In genomic region chr19:45645631-45646344, GRCh38 we compare ENCODE assay signal across 8 cellular contexts. TPM values are rescaled to one million over a fixed set of nuclear protein-coding genes. Genes with fewer than 3 reads are reported as not detected.
DNase-seq lines count a peak whose midpoint lies in the region; ATAC-seq, FAIRE-seq and TF ChIP-seq lines count a peak whose summit lies in the region.

No MANE protein-coding gene starts in this region.

- H3K36me3 ChIP-seq in H1 (ENCODE audit: control insufficient read depth in 2 of 4, insufficient read depth in 4 of 4, low read length in 3 of 4) = no peaks in the 10 kb centered on the region

- H3K4me3 Mint-ChIP-seq in activated CD8-positive, alpha-beta memory T cell treated with anti-CD3 and anti-CD28 coated beads, Interleukin-2, amount 10 ng/mL, durations not matched to agents 7 days and 5 days = peak overlapping the region; percentile 78
- H3K4me3 Mint-ChIP-seq in memory B cell = peak overlapping the region; percentile 78

- H3K4me1 Mint-ChIP-seq in activated CD8-positive, alpha-beta memory T cell treated with anti-CD3 and anti-CD28 coated beads, Interleukin-2, amount 10 ng/mL, durations not matched to agents 7 days and 5 days = peaks cover 33% of the 10 kb centered on the region
- peaks cover 34% of the 10 kb centered on the region for H3K4me1 Mint-ChIP-seq in memory B cell

- no peak overlapping the region for H2BK15ac ChIP-seq in H1 (ENCODE audit: low read length)

- TF ChIP-seq POLR2A in H1 (IDR thresholded peaks at IDR 0.05; ENCODE audit: control extremely low read depth in 1 of 2, low read depth in 2 of 2, low read length in 2 of 2) = no peak

- H3K9me3 Mint-ChIP-seq in activated CD8-positive, alpha-beta memory T cell treated with anti-CD3 and anti-CD28 coated beads, Interleukin-2, amount 10 ng/mL, durations not matched to agents 7 days and 5 days (ENCODE audit: low read depth) = no peaks in the 10 kb centered on the region
- H3K9me3 Mint-ChIP-seq in memory B cell = no peaks in the 10 kb centered on the region

- peak; percentile 24; a peak in 2 of 4 replicates for TF ChIP-seq RAD21 in H1 (IDR thresholded peaks at IDR 0.05 in 1 of 2, conservative IDR thresholded peaks at IDR 0.05 in 1 of 2; ENCODE audit: low read depth in 2 of 2, low read length in 2 of 2)

- H2AK5ac ChIP-seq in H1 (ENCODE audit: low read depth, low read length) = no peak overlapping the region

- DNase-seq in ELR (ENCODE audit: low read depth) = peak; percentile 91
- DNase-seq in NCI-H774 (lab: John Stamatoyannopoulos, UW) = peak; percentile 85
- DNase-seq in activated CD8-positive, alpha-beta memory T cell treated with anti-CD3 and anti-CD28 coated beads, Interleukin-2, amount 10 ng/mL, durations not matched to agents 7 days and 5 days = peak; percentile 93
- peak in 1 of 2 experiments; percentile 93 for DNase-seq in H1 (ENCODE audit: low read depth in 1 of 2, low spot score in 2 of 2)
- peak; percentile 63 to 64 for DNase-seq in memory B cell (ENCODE audit: low spot score in 2 of 2)
- peak; percentile 49 for DNase-seq in stimulated activated CD8-positive, alpha-beta memory T cell treated with anti-CD3 and anti-CD28 coated beads, Interleukin-15, amount 100 ng/mL, for 1 hour (ENCODE audit: low read depth)

- no peak overlapping the region for H3K9ac ChIP-seq in H1 (replicated peaks in 1 of 4; ENCODE audit: extremely low read depth in 1 of 4, low read depth in 3 of 4, low read length in 3 of 4)

- CTCF ChIA-PET in activated CD8-positive, alpha-beta memory T cell treated with anti-CD3 and anti-CD28 coated beads, Interleukin-2, amount 10 ng/mL, durations not matched to agents 7 days and 5 days (lab: Charles Lee) = interaction anchor here (0.7 to 2.1 kb wide), 19 partner anchors 8 to 217 kb away, joined by 3 to 10 read pairs (median 4); partner anchors contain the start of gene SNRPD2
- CTCF ChIA-PET in H1 (lab: Charles Lee; ENCODE audit: partially characterized antibody) = interaction anchor here (0.6 to 5.8 kb wide), 10 partner anchors 26 to 207 kb away, joined by 3 to 67 read pairs (median 4); partner anchors contain the start of gene PPM1N

- H3K79me2 ChIP-seq in H1 (ENCODE audit: control insufficient read depth in 1 of 2, insufficient read depth in 2 of 2, low read length in 2 of 2) = no peaks in the 10 kb centered on the region

- no peak overlapping the region for H3K23ac ChIP-seq in H1 (ENCODE audit: insufficient read length)

- H3K27ac Mint-ChIP-seq in activated CD8-positive, alpha-beta memory T cell treated with anti-CD3 and anti-CD28 coated beads, Interleukin-2, amount 10 ng/mL, durations not matched to agents 7 days and 5 days = peak overlapping the region; percentile 79
- no peak overlapping the region for H3K27ac Mint-ChIP-seq in memory B cell

- no peak overlapping the region for H2BK12ac ChIP-seq in H1 (ENCODE audit: low read depth, low read length)

- peak overlapping the region; percentile 38 to 60 (median 48) for H3K4me3 ChIP-seq in H1 (ENCODE audit: extremely low read depth in 1 of 4, insufficient read depth in 2 of 4, low read depth in 3 of 4, low read length in 4 of 4)

- no peak overlapping the region for H2AFZ ChIP-seq in H1 (ENCODE audit: low read length)

- peaks cover 8% of the 10 kb centered on the region; the same call in 1 of the 2 replicates for H3K23me2 ChIP-seq in H1 (ENCODE audit: low read depth, low read length)

- ATAC-seq in HG03066 (IDR thresholded peaks at IDR 0.05; ENCODE audit: low read depth, unreplicated experiment) (peak; percentile 32), memory B cell (ENCODE audit: low read depth) (peak; percentile 40), GM21723 (IDR thresholded peaks at IDR 0.05; ENCODE audit: unreplicated experiment) (no peak)
- peak; percentile 57 for ATAC-seq in activated CD8-positive, alpha-beta memory T cell treated with anti-CD3 and anti-CD28 coated beads, Interleukin-2, amount 10 ng/mL, durations not matched to agents 7 days and 5 days

- H3K4me1 ChIP-seq in H1 (replicated peaks in 1 of 4; ENCODE audit: control insufficient read depth in 3 of 4, insufficient read depth in 4 of 4, low read length in 3 of 4) = peaks cover 6 to 26% (median 16%) of the 10 kb centered on the region in 4 experiments

- H2BK20ac ChIP-seq in H1 (ENCODE audit: low read length) = no peak overlapping the region

- H3K27me3 ChIP-seq in H1 (replicated peaks in 1 of 4; ENCODE audit: control insufficient read depth in 3 of 4, extremely low read depth in 1 of 4, insufficient read depth in 3 of 4, low read length in 3 of 4) = peaks cover 0 to 6% (median 2%) of the 10 kb centered on the region in 4 experiments; a peak in 4 of 7 replicates

- no peak overlapping the region for H3K18ac ChIP-seq in H1 (ENCODE audit: extremely low read depth, low read length)

- H3K36me3 Mint-ChIP-seq in activated CD8-positive, alpha-beta memory T cell treated with anti-CD3 and anti-CD28 coated beads, Interleukin-2, amount 10 ng/mL, durations not matched to agents 7 days and 5 days = peaks cover 3% of the 10 kb centered on the region
- H3K36me3 Mint-ChIP-seq in memory B cell = no peaks in the 10 kb centered on the region

- no peak overlapping the region for H3K27ac ChIP-seq in H1 (ENCODE audit: low read depth, low read length)

- no peak overlapping the region for H3K4ac ChIP-seq in H1 (replicated peaks; ENCODE audit: insufficient read length, low read depth, low read length)

- H4K5ac ChIP-seq in H1 (ENCODE audit: insufficient read length, low read depth, low read length) = no peak overlapping the region

- H2BK5ac ChIP-seq in H1 (ENCODE audit: low read depth, low read length) = no peak overlapping the region

- WGBS in H1 (ENCODE audit: extremely low coverage in 1 of 2, insufficient coverage in 1 of 2, insufficient read length in 1 of 2, insufficient replicate concordance in 2 of 2, low coverage in 1 of 2, low lambda C conversion rate in 2 of 2, missing lambda C conversion rate in 1 of 2), 2 experiments = 3% methylated on average over 26 of the region's 27 CpGs; no CpG with 5 or more reads in 1 of the 2 experiments

- no peak overlapping the region for H4K8ac ChIP-seq in H1 (ENCODE audit: extremely low read depth, insufficient read depth, low read length)

- no peaks in the 10 kb centered on the region for H3K27me3 Mint-ChIP-seq in activated CD8-positive, alpha-beta memory T cell treated with anti-CD3 and anti-CD28 coated beads, Interleukin-2, amount 10 ng/mL, durations not matched to agents 7 days and 5 days
- H3K27me3 Mint-ChIP-seq in memory B cell = peaks cover 8% of the 10 kb centered on the region

- no peak for TF ChIP-seq EP300 in H1 (IDR thresholded peaks at IDR 0.05; ENCODE audit: borderline replicate concordance in 1 of 2, low read depth in 2 of 2, low read length in 2 of 2)

- POLR2A ChIA-PET in H1 (lab: Charles Lee; ENCODE audit: partially characterized antibody) = interaction anchor here (0.6 to 1.8 kb wide), 9 partner anchors 13 to 124 kb away, joined by 3 to 8 read pairs (median 4); partner anchors contain the start of genes GIPR, QPCTL, SIX5 and SNRPD2

- no peak overlapping the region for H3K56ac ChIP-seq in H1 (replicated peaks; ENCODE audit: insufficient read length, low read depth, low read length)

- no peaks in the 10 kb centered on the region; a peak in 1 of 4 replicates for H3K9me3 ChIP-seq in H1 (ENCODE audit: insufficient read depth in 2 of 2, low read depth in 1 of 2, low read length in 1 of 2)

- H3K4me2 ChIP-seq in H1 (ENCODE audit: insufficient read depth in 1 of 2, low read depth in 2 of 2, low read length in 2 of 2) = peak overlapping the region; percentile 43 to 45

- no peak overlapping the region for H2BK120ac ChIP-seq in H1 (replicated peaks; ENCODE audit: low read depth, low read length)

- H4K91ac ChIP-seq in H1 (replicated peaks; ENCODE audit: insufficient read length, low read length) = no peak overlapping the region

- H4K20me1 ChIP-seq in H1 (replicated peaks in 1 of 2; ENCODE audit: control insufficient read depth in 1 of 2, insufficient read depth in 2 of 2, low read length in 2 of 2) = no peaks in the 10 kb centered on the region

- peak; percentile 13 for FAIRE-seq in H1 (lab: Jason Lieb, UNC)

- H3K79me1 ChIP-seq in H1 (ENCODE audit: low read depth, low read length) = no peaks in the 10 kb centered on the region

- H3K14ac ChIP-seq in H1 (ENCODE audit: insufficient read length) = no peak overlapping the region

- TF ChIP-seq CTCF in H1 (IDR thresholded peaks at IDR 0.05; ENCODE audit: control extremely low read depth in 1 of 3, insufficient read depth in 1 of 3, low read depth in 1 of 3, low read length in 3 of 3) = no peak

RNA-seq across cellular contexts. Expression of gene EML2, which starts 6.6 kb away (rescaled TPM):
- total RNA-seq in activated CD8-positive, alpha-beta memory T cell treated with anti-CD3 and anti-CD28 coated beads, Interleukin-2, amount 10 ng/mL, durations not matched to agents 7 days and 5 days = 100 to 1,000 TPM; 122 to 128 TPM
- 28.1 and 28.8 TPM in 2 replicates for total RNA-seq in H1 (2021; fragmentation: NEBNext Ultra II Directional; extraction: Animal tissue kit (Norgen Biotek cat#: 25700))
- 29.4 and 45.4 TPM in 2 replicates for polyA plus RNA-seq in H1 (2011; rRNA removed)
- polyA plus RNA-seq in H1 (2011; cell fraction: cytosol; rRNA removed) = 41.5 TPM
- polyA plus RNA-seq in H1 (2011; cell fraction: nucleus; rRNA removed) = 135 TPM
- polyA plus RNA-seq in H1 (2012, experiment 1 of 2) = 36.7 to 46.1 TPM (median 43.1 TPM) in 4 replicates
- 23.6 TPM for polyA plus RNA-seq in H1 (2012, experiment 2 of 2)
- 14.5 TPM for polyA plus RNA-seq in H1 (2013, experiment 1 of 2)
- 13.1 TPM for polyA plus RNA-seq in H1 (2013, experiment 2 of 2)
- polyA minus RNA-seq in H1 (2011; rRNA and poly(A)+ RNA removed) = 31.1 and 51.6 TPM in 2 replicates
- polyA minus RNA-seq in H1 (2011; cell fraction: cytosol; rRNA and poly(A)+ RNA removed) = 33.6 TPM
- polyA minus RNA-seq in H1 (2011; cell fraction: nucleus; rRNA and poly(A)+ RNA removed) = 36.1 TPM

RNA-seq across cellular contexts. Expression of gene GIPR, which starts 22.2 kb away (rescaled TPM):
- 10 to 100 TPM; 12.1 to 14.7 TPM for total RNA-seq in activated CD8-positive, alpha-beta memory T cell treated with anti-CD3 and anti-CD28 coated beads, Interleukin-2, amount 10 ng/mL, durations not matched to agents 7 days and 5 days
- total RNA-seq in H1 (2021; fragmentation: NEBNext Ultra II Directional; extraction: Animal tissue kit (Norgen Biotek cat#: 25700)) = 0.54 and 1.3 TPM in 2 replicates
- 0.42 and 1.0 TPM in 2 replicates for polyA plus RNA-seq in H1 (2011; rRNA removed)
- polyA plus RNA-seq in H1 (2011; cell fraction: cytosol; rRNA removed) = 1.0 TPM
- 4.3 TPM for polyA plus RNA-seq in H1 (2011; cell fraction: nucleus; rRNA removed)
- 0.80 to 1.7 TPM (median 1.1 TPM) in 4 replicates for polyA plus RNA-seq in H1 (2012, experiment 1 of 2)
- polyA plus RNA-seq in H1 (2012, experiment 2 of 2) = 0.50 TPM
- 0.57 TPM for polyA plus RNA-seq in H1 (2013, experiment 1 of 2)
- polyA plus RNA-seq in H1 (2013, experiment 2 of 2) = 0.74 TPM
- polyA minus RNA-seq in H1 (2011; rRNA and poly(A)+ RNA removed) = 0.46 and 1.5 TPM in 2 replicates
- polyA minus RNA-seq in H1 (2011; cell fraction: cytosol; rRNA and poly(A)+ RNA removed) = not detected
- 1.9 TPM for polyA minus RNA-seq in H1 (2011; cell fraction: nucleus; rRNA and poly(A)+ RNA removed)

RNA-seq across cellular contexts. Expression of gene GPR4, which starts 43.8 kb away (rescaled TPM):
- total RNA-seq in activated CD8-positive, alpha-beta memory T cell treated with anti-CD3 and anti-CD28 coated beads, Interleukin-2, amount 10 ng/mL, durations not matched to agents 7 days and 5 days = not detected
- 0.19 TPM in 1 of 2 replicates, not detected in the other for total RNA-seq in H1 (2021; fragmentation: NEBNext Ultra II Directional; extraction: Animal tissue kit (Norgen Biotek cat#: 25700))
- polyA plus RNA-seq in H1 (2011; rRNA removed) = 0.39 and 0.41 TPM in 2 replicates
- polyA plus RNA-seq in H1 (2011; cell fraction: cytosol; rRNA removed) = 0.16 TPM
- 0.20 TPM for polyA plus RNA-seq in H1 (2011; cell fraction: nucleus; rRNA removed)
- polyA plus RNA-seq in H1 (2012, experiment 1 of 2) = 0.13 to 0.51 TPM (median 0.21 TPM) in 4 replicates
- polyA plus RNA-seq in H1 (2012, experiment 2 of 2) = 0.29 TPM
- polyA plus RNA-seq in H1 (2013, experiment 1 of 2) = 0.20 TPM
- polyA plus RNA-seq in H1 (2013, experiment 2 of 2) = 0.13 TPM
- polyA minus RNA-seq in H1 (2011; rRNA and poly(A)+ RNA removed) = 0.06 TPM in 1 of 2 replicates, not detected in the other
- polyA minus RNA-seq in H1 (2011; cell fraction: cytosol; rRNA and poly(A)+ RNA removed) = not detected
- not detected for polyA minus RNA-seq in H1 (2011; cell fraction: nucleus; rRNA and poly(A)+ RNA removed)

RNA-seq across cellular contexts. Expression of gene SNRPD2, which starts 46.0 kb away (rescaled TPM):
- total RNA-seq in activated CD8-positive, alpha-beta memory T cell treated with anti-CD3 and anti-CD28 coated beads, Interleukin-2, amount 10 ng/mL, durations not matched to agents 7 days and 5 days = 100 to 1,000 TPM; 602 to 634 TPM
- 759 and 761 TPM in 2 replicates for total RNA-seq in H1 (2021; fragmentation: NEBNext Ultra II Directional; extraction: Animal tissue kit (Norgen Biotek cat#: 25700))
- polyA plus RNA-seq in H1 (2011; rRNA removed) = 493 and 645 TPM in 2 replicates
- polyA plus RNA-seq in H1 (2011; cell fraction: cytosol; rRNA removed) = 908 TPM
- polyA plus RNA-seq in H1 (2011; cell fraction: nucleus; rRNA removed) = 511 TPM
- 587 to 956 TPM (median 875 TPM) in 4 replicates for polyA plus RNA-seq in H1 (2012, experiment 1 of 2)
- 702 TPM for polyA plus RNA-seq in H1 (2012, experiment 2 of 2)
- polyA plus RNA-seq in H1 (2013, experiment 1 of 2) = 2,416 TPM
- 2,457 TPM for polyA plus RNA-seq in H1 (2013, experiment 2 of 2)
- 127 and 148 TPM in 2 replicates for polyA minus RNA-seq in H1 (2011; rRNA and poly(A)+ RNA removed)
- 123 TPM for polyA minus RNA-seq in H1 (2011; cell fraction: cytosol; rRNA and poly(A)+ RNA removed)
- polyA minus RNA-seq in H1 (2011; cell fraction: nucleus; rRNA and poly(A)+ RNA removed) = 192 TPM

RNA-seq across cellular contexts. Expression of gene QPCTL, which starts 46.7 kb away (rescaled TPM):
- 10 to 100 TPM in 1 of 2 experiments, 1 to 10 TPM in 1; 9.6 to 12.7 TPM for total RNA-seq in activated CD8-positive, alpha-beta memory T cell treated with anti-CD3 and anti-CD28 coated beads, Interleukin-2, amount 10 ng/mL, durations not matched to agents 7 days and 5 days
- 25.2 and 27.1 TPM in 2 replicates for total RNA-seq in H1 (2021; fragmentation: NEBNext Ultra II Directional; extraction: Animal tissue kit (Norgen Biotek cat#: 25700))
- 35.3 and 49.3 TPM in 2 replicates for polyA plus RNA-seq in H1 (2011; rRNA removed)
- polyA plus RNA-seq in H1 (2011; cell fraction: cytosol; rRNA removed) = 25.1 TPM
- 66.5 TPM for polyA plus RNA-seq in H1 (2011; cell fraction: nucleus; rRNA removed)
- 24.3 to 29.8 TPM (median 24.9 TPM) in 4 replicates for polyA plus RNA-seq in H1 (2012, experiment 1 of 2)
- polyA plus RNA-seq in H1 (2012, experiment 2 of 2) = 36.1 TPM
- polyA plus RNA-seq in H1 (2013, experiment 1 of 2) = 26.5 TPM
- polyA plus RNA-seq in H1 (2013, experiment 2 of 2) = 27.2 TPM
- polyA minus RNA-seq in H1 (2011; rRNA and poly(A)+ RNA removed) = 15.5 and 21.6 TPM in 2 replicates
- 13.3 TPM for polyA minus RNA-seq in H1 (2011; cell fraction: cytosol; rRNA and poly(A)+ RNA removed)
- 17.3 TPM for polyA minus RNA-seq in H1 (2011; cell fraction: nucleus; rRNA and poly(A)+ RNA removed)
